ENCODE assay signal across 11 cellular contexts in the genomic region with DNA sequence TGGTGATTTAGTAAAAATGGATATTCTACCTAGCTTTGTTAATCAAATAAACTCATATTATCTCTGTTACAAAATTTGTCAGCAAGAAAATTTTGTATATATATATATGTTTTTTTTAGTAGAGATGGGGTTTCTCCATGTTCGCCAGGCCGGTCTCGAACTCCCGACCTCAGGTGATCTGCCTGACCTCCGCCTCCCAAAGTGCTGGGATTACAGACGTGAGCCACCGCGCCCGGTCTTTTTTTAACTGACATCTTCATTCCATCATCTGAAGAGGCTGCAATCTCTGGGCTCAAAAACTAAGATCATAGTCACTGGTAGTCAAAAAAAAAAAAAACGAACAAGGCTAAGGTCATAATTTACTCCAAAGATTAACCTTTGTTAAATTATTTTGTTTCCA. TPM values are rescaled to one million over a fixed set of nuclear protein-coding genes. Genes with fewer than 3 reads are reported as not detected.
A peak's percentile ranks its signal among the peaks of the same experiment; 100 is the strongest.
DNase-seq lines count a peak whose midpoint lies in the region; ATAC-seq and TF ChIP-seq lines count a peak whose summit lies in the region.
"Had no signal": no experiment of that assay in that cellular context is flagged by ENCODE, and none has a peak within 500 bp of the region (broad histone marks: within the 10 kb centered on the region; RNA-seq: fewer than 3 reads in every experiment).

No MANE protein-coding gene starts in this region.

- no peaks in the 10 kb centered on the region for H3K27me3 ChIP-seq in SJSA1 (replicated peaks)
- peaks cover 0 to 17% (median 0%) of the 10 kb centered on the region in 4 donors for H3K27me3 ChIP-seq in esophagus squamous epithelium
- peaks cover 23% of the 10 kb centered on the region for H3K27me3 ChIP-seq in endodermal cell (ENCODE audit: control insufficient read depth, insufficient read depth, low read length, poor library complexity, severe bottlenecking)

- H3K36me3 ChIP-seq in SJSA1 (no peaks in the 10 kb centered on the region), esophagus squamous epithelium (no peaks in the 10 kb centered on the region), endodermal cell (ENCODE audit: control insufficient read depth, insufficient read depth, low read length) (no peaks in the 10 kb centered on the region)

- H3K4me3 Mint-ChIP-seq in activated CD4-positive, alpha-beta T cell treated with anti-CD3 and anti-CD28 coated beads for 36 hours: peak overlapping the region; percentile 29
- peak overlapping the region; percentile 54 to 69 for H3K4me3 Mint-ChIP-seq in stimulated activated naive CD8-positive, alpha-beta T cell treated with anti-CD3 and anti-CD28 coated beads, Interleukin-15, amount 100 ng/mL, for 72 hours
- no peak overlapping the region for H3K4me3 Mint-ChIP-seq in endodermal cell

- intact Hi-C loops in activated CD4-positive, alpha-beta T cell treated with anti-CD3 and anti-CD28 coated beads for 36 hours (cut with DNase I, micrococcal nuclease): loop anchor here in 1 of 2 experiments (5.0 kb wide), 1 partner anchor 578 kb away; a partner anchor contains a TSS
- intact Hi-C loops in esophagus squamous epithelium (cut with DNase I): no loop called here

- no peak overlapping the region for H3K9ac ChIP-seq in endodermal cell (ENCODE audit: extremely low read depth, low read length, poor library complexity, severe bottlenecking)

- CTCF ChIA-PET in activated CD4-positive, alpha-beta T cell treated with anti-CD3 and anti-CD28 coated beads for 36 hours (lab: Charles Lee): interaction anchor here (1.0 to 6.4 kb wide), 8 partner anchors 8 to 32 kb away, joined by 3 to 72 read pairs (median 5); a partner anchor contains a TSS

- no peaks in the 10 kb centered on the region for H3K9me3 Mint-ChIP-seq in activated CD4-positive, alpha-beta T cell treated with anti-CD3 and anti-CD28 coated beads for 36 hours (ENCODE audit: low read depth)
- peaks cover 0 to 4% of the 10 kb centered on the region in 2 donors for H3K9me3 Mint-ChIP-seq in stimulated activated naive CD8-positive, alpha-beta T cell treated with anti-CD3 and anti-CD28 coated beads, Interleukin-15, amount 100 ng/mL, for 72 hours
- no peaks in the 10 kb centered on the region for H3K9me3 Mint-ChIP-seq in endodermal cell

- DNase-seq in activated CD4-positive, alpha-beta T cell treated with anti-CD3 and anti-CD28 coated beads for 36 hours: no peak
- DNase-seq in activated CD4-positive, alpha-beta T cell treated with anti-CD3 and anti-CD28 coated beads, Interleukin-2, amount 50 U/mL, for 48 hours: no peak
- DNase-seq in SJSA1 (ENCODE audit: low read depth in 1 of 2, low spot score in 2 of 2) (no peak), esophagus squamous epithelium (lab: John Stamatoyannopoulos, UW) (no peak), RPMI8226 (no peak), endodermal cell (no peak), HT-29 (ENCODE audit: low spot score) (no peak)
- no peak for DNase-seq in stimulated activated naive CD8-positive, alpha-beta T cell treated with anti-CD3 and anti-CD28 coated beads, Interleukin-15, amount 100 ng/mL, for 72 hours

- peaks cover 9% of the 10 kb centered on the region for H3K36me3 Mint-ChIP-seq in activated CD4-positive, alpha-beta T cell treated with anti-CD3 and anti-CD28 coated beads for 36 hours (ENCODE audit: low read depth)
- H3K36me3 Mint-ChIP-seq in endodermal cell (ENCODE audit: low read depth): no peaks in the 10 kb centered on the region

- H3K4me1 ChIP-seq in SJSA1 (replicated peaks) (peaks cover 21% of the 10 kb centered on the region), esophagus squamous epithelium (peaks cover 37 to 91% (median 64%) of the 10 kb centered on the region in 3 donors), endodermal cell (ENCODE audit: control insufficient read depth, insufficient read depth, low read length) (no peaks in the 10 kb centered on the region)

- no peaks in the 10 kb centered on the region for H3K27me3 Mint-ChIP-seq in activated CD4-positive, alpha-beta T cell treated with anti-CD3 and anti-CD28 coated beads for 36 hours
- no peaks in the 10 kb centered on the region for H3K27me3 Mint-ChIP-seq in stimulated activated naive CD8-positive, alpha-beta T cell treated with anti-CD3 and anti-CD28 coated beads, Interleukin-15, amount 100 ng/mL, for 72 hours
- peaks cover 14% of the 10 kb centered on the region for H3K27me3 Mint-ChIP-seq in endodermal cell (ENCODE audit: insufficient read depth)

- H3K27ac Mint-ChIP-seq in activated CD4-positive, alpha-beta T cell treated with anti-CD3 and anti-CD28 coated beads for 36 hours: peak overlapping the region; percentile 95
- peak overlapping the region; percentile 96 to 100 for H3K27ac Mint-ChIP-seq in stimulated activated naive CD8-positive, alpha-beta T cell treated with anti-CD3 and anti-CD28 coated beads, Interleukin-15, amount 100 ng/mL, for 72 hours
- H3K27ac Mint-ChIP-seq in endodermal cell: no peak overlapping the region

- POLR2A ChIA-PET in activated CD4-positive, alpha-beta T cell treated with anti-CD3 and anti-CD28 coated beads for 36 hours (lab: Charles Lee): interaction anchor here (0.7 to 2.6 kb wide), 4 partner anchors 12 to 81 kb away, joined by 3 to 25 read pairs (median 8); a partner anchor contains a TSS

- WGBS in esophagus squamous epithelium, 2 donors: 45 to 81% methylated on average over 10 of the region's 10 CpGs
- WGBS in endodermal cell (ENCODE audit: insufficient coverage in 1 of 2, insufficient read length in 1 of 2), 2 experiments: 84 to 91% methylated on average over 10 of the region's 10 CpGs

- no peak for ATAC-seq in activated CD4-positive, alpha-beta T cell treated with anti-CD3 and anti-CD28 coated beads for 36 hours
- ATAC-seq in stimulated activated naive CD8-positive, alpha-beta T cell treated with anti-CD3 and anti-CD28 coated beads, Interleukin-15, amount 100 ng/mL, for 72 hours: no peak

- H3K9me3 ChIP-seq in SJSA1 (replicated peaks): no peaks in the 10 kb centered on the region
- H3K9me3 ChIP-seq in esophagus squamous epithelium: no peaks in the 10 kb centered on the region
- no peaks in the 10 kb centered on the region for H3K9me3 ChIP-seq in endodermal cell (ENCODE audit: control insufficient read depth, low read length)
- H3K9me3 ChIP-seq: mucosa of descending colon had no signal

- no peak for TF ChIP-seq CTCF in esophagus squamous epithelium (IDR thresholded peaks at IDR 0.05)
- no peak for TF ChIP-seq CTCF in endodermal cell (conservative IDR thresholded peaks at IDR 0.05)

- TF ChIP-seq POLR2A in esophagus squamous epithelium (IDR thresholded peaks at IDR 0.05): no peak

- H3K4me1 Mint-ChIP-seq in activated CD4-positive, alpha-beta T cell treated with anti-CD3 and anti-CD28 coated beads for 36 hours: peaks cover 68% of the 10 kb centered on the region
- H3K4me1 Mint-ChIP-seq in stimulated activated naive CD8-positive, alpha-beta T cell treated with anti-CD3 and anti-CD28 coated beads, Interleukin-15, amount 100 ng/mL, for 72 hours: peaks cover 78% of the 10 kb centered on the region
- H3K4me1 Mint-ChIP-seq in endodermal cell: peaks cover 8% of the 10 kb centered on the region

- H3K4me3 ChIP-seq in SJSA1: no peak overlapping the region
- H3K4me3 ChIP-seq in esophagus squamous epithelium: no peak overlapping the region
- no peak overlapping the region for H3K4me3 ChIP-seq in endodermal cell (ENCODE audit: low read length)
- H3K4me3 ChIP-seq: mucosa of descending colon had no signal

- H3K27ac ChIP-seq in SJSA1: peak overlapping the region; percentile 89; the same call in 1 of the 2 replicates
- H3K27ac ChIP-seq in esophagus squamous epithelium: peak overlapping the region; percentile 85 to 95 (median 94)
- no peak overlapping the region for H3K27ac ChIP-seq in endodermal cell (ENCODE audit: low read depth, low read length)

RNA-seq across cellular contexts. Expression of a gene that starts 5.3 kb away (rescaled TPM):
- 1 to 10 TPM; 5.7 to 6.4 TPM for total RNA-seq in activated CD4-positive, alpha-beta T cell treated with anti-CD3 and anti-CD28 coated beads for 36 hours
- total RNA-seq in SJSA1 (2014; rRNA removed; shearing (Covaris generic)): 0.11 and 0.66 TPM in 2 replicates
- under 1 TPM; 0.26 to 0.53 (median 0.40) TPM for total RNA-seq in esophagus squamous epithelium
- not detected for total RNA-seq in endodermal cell
- not detected for polyA plus RNA-seq in endodermal cell (2013, experiment 1 of 2)
- polyA plus RNA-seq in endodermal cell (2013, experiment 2 of 2): not detected
- total RNA-seq in HT-29 (2014; rRNA removed; shearing (Covaris generic)): not detected in 2 replicates
- total RNA-seq: dermis microvascular lymphatic vessel endothelial cell, H1 had no signal
- polyA plus RNA-seq: H1 had no signal

RNA-seq across cellular contexts. Expression of a gene that starts 10.5 kb away (rescaled TPM):
- total RNA-seq in activated CD4-positive, alpha-beta T cell treated with anti-CD3 and anti-CD28 coated beads for 36 hours: 10 to 100 TPM; 26.9 to 44.3 TPM
- 3.2 and 12.6 TPM in 2 replicates for total RNA-seq in SJSA1 (2014; rRNA removed; shearing (Covaris generic))
- total RNA-seq in esophagus squamous epithelium (100 to 1,000 TPM in 2 of 4 donors, 10 to 100 TPM in 2; 86.0 to 281 (median 137) TPM), endodermal cell (1 to 10 TPM; 1.2 to 2.1 TPM)
- polyA plus RNA-seq in endodermal cell (2013, experiment 1 of 2): 1.3 TPM
- 1.2 TPM for polyA plus RNA-seq in endodermal cell (2013, experiment 2 of 2)
- total RNA-seq in HT-29 (2014; rRNA removed; shearing (Covaris generic)): 6.9 and 7.4 TPM in 2 replicates

RNA-seq across cellular contexts. Expression of a gene that starts 15.0 kb away (rescaled TPM):
- total RNA-seq in activated CD4-positive, alpha-beta T cell treated with anti-CD3 and anti-CD28 coated beads for 36 hours: 1 to 10 TPM; 2.4 to 5.6 TPM
- total RNA-seq in SJSA1 (2014; rRNA removed; shearing (Covaris generic)): 2.0 and 6.3 TPM in 2 replicates
- total RNA-seq in esophagus squamous epithelium: 10 to 100 TPM in 1 of 4 donors, 1 to 10 TPM in 3; 5.1 to 14.9 (median 6.7) TPM
- total RNA-seq in endodermal cell: 1 to 10 TPM in 1 of 2 donors, under 1 TPM in 1; 0.89 to 2.3 TPM
- 2.3 TPM for polyA plus RNA-seq in endodermal cell (2013, experiment 1 of 2)
- polyA plus RNA-seq in endodermal cell (2013, experiment 2 of 2): 0.91 TPM
- total RNA-seq in HT-29 (2014; rRNA removed; shearing (Covaris generic)): 5.0 and 5.5 TPM in 2 replicates
- total RNA-seq: H1 had no signal

RNA-seq across cellular contexts. Expression of a gene that starts 22.4 kb away (rescaled TPM):
- 1 to 10 TPM; 3.8 TPM for total RNA-seq in activated CD4-positive, alpha-beta T cell treated with anti-CD3 and anti-CD28 coated beads for 36 hours
- total RNA-seq in SJSA1 (2014; rRNA removed; shearing (Covaris generic)): not detected in 2 replicates
- total RNA-seq in esophagus squamous epithelium: 1 to 10 TPM in 1 of 4 donors, not detected in 3; 1.8 TPM
- total RNA-seq in endodermal cell: under 1 TPM; 0.70 to 0.91 TPM
- not detected for polyA plus RNA-seq in endodermal cell (2013, experiment 1 of 2)
- 0.83 TPM for polyA plus RNA-seq in endodermal cell (2013, experiment 2 of 2)
- total RNA-seq in HT-29 (2014; rRNA removed; shearing (Covaris generic)): not detected in 2 replicates
- total RNA-seq: dermis microvascular lymphatic vessel endothelial cell, H1, mucosa of descending colon had no signal

RNA-seq across cellular contexts. Expression of a gene that starts 32.3 kb away (rescaled TPM):
- 100 to 1,000 TPM; 115 to 123 TPM for total RNA-seq in activated CD4-positive, alpha-beta T cell treated with anti-CD3 and anti-CD28 coated beads for 36 hours
- total RNA-seq in SJSA1 (2014; rRNA removed; shearing (Covaris generic)): 106 and 113 TPM in 2 replicates
- total RNA-seq in esophagus squamous epithelium (10 to 100 TPM; 30.2 to 42.6 (median 38.5) TPM), endodermal cell (10 to 100 TPM; 63.3 to 73.1 TPM)
- 52.0 TPM for polyA plus RNA-seq in endodermal cell (2013, experiment 1 of 2)
- polyA plus RNA-seq in endodermal cell (2013, experiment 2 of 2): 49.5 TPM
- 87.9 and 88.8 TPM in 2 replicates for total RNA-seq in HT-29 (2014; rRNA removed; shearing (Covaris generic))
